1 cellular context compared by ENCODE assay signal in genomic region chr9:136359774-136360718, GRCh38.
TF ChIP-seq lines count a peak whose summit lies in the region.

No MANE protein-coding gene starts in this region.

TF ChIP-seq in HepG2, 621 proteins besides CTCF, POLR2A, EP300 and RAD21:
- no peak for TF ChIP-seq ZBTB34 (CRISPR knock-in tag; IDR thresholded peaks at IDR 0.05)
- 0 out of 2 replicates have a peak, but pooled peaks have one; percentile 38 for TF ChIP-seq PCBP1 (IDR thresholded peaks at IDR 0.05; ENCODE audit: borderline replicate concordance, low read depth, low read length)
- peak; percentile 71 for TF ChIP-seq AGO2 (optimal IDR thresholded peaks at IDR 0.05; ENCODE audit: low read depth, low read length)
- TF ChIP-seq AGO1 (IDR thresholded peaks at IDR 0.05; ENCODE audit: low read depth, low read length, poor library complexity, severe bottlenecking) = peak; percentile 72
- TF ChIP-seq RBFOX2 (IDR thresholded peaks at IDR 0.05; ENCODE audit: low read depth, low read length) = 0 out of 2 replicates have a peak, but pooled peaks have one; percentile 19
- no peak for TF ChIP-seq ZNF724P (CRISPR knock-in tag; IDR thresholded peaks at IDR 0.05; ENCODE audit: borderline replicate concordance)
- no peak for TF ChIP-seq RNF2 (conservative IDR thresholded peaks at IDR 0.05; ENCODE audit: low read depth)
- TF ChIP-seq BATF2 (CRISPR knock-in tag; IDR thresholded peaks at IDR 0.05) = no peak
